Comparison of ENCODE assay signal across 17 cellular contexts in the genomic region with DNA sequence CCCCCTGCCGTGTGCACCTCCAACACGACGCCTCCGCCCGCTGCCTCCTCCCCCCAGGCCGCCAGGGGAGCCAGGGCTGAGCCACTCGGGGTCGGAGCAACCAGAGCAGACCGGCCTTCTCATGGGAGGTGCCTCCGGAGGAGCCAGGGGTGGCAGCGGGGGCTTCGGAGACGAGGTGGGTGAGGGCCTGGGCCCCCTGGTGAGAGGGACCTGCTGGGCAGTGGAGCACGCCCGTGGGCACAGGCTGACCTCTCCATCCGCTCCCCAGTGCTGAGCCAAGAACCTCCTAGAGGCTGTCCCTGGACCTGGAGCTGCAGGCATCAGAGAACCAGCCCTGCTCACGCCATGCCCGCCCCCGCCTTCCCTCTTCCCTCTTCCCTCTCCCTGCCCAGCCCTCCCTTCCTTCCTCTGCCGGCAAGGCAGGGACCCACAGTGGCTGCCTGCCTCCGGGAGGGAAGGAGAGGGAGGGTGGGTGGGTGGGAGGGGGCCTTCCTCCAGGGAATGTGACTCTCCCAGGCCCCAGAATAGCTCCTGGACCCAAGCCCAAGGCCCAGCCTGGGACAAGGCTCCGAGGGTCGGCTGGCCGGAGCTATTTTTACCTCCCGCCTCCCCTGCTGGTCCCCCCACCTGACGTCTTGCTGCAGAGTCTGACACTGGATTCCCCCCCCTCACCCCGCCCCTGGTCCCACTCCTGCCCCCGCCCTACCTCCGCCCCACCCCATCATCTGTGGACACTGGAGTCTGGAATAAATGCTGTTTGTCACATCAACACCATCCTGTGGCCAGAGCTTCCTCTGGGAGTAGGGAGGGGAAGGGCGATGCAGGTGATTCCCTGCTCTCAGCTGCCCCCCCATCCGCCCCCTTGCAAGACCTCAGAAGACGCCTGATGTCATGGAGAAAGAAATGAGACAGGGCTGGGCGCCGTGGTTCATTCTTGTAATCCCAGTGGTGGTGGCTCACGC. TPM values are rescaled to one million over a fixed set of nuclear protein-coding genes. Genes with fewer than 3 reads are reported as not detected.
A peak's percentile ranks its signal among the peaks of the same experiment; 100 is the strongest.
DNase-seq lines count a peak whose midpoint lies in the region; ATAC-seq, FAIRE-seq and TF ChIP-seq lines count a peak whose summit lies in the region.
"Had no signal": no experiment of that assay in that cellular context is flagged by ENCODE, and none has a peak within 500 bp of the region (broad histone marks: within the 10 kb centered on the region; RNA-seq: fewer than 3 reads in every experiment).

No MANE protein-coding gene starts in this region.

- no peaks in the 10 kb centered on the region; the same call in 2 of the 3 replicates for H3K4me1 Mint-ChIP-seq in GM23338
- H3K4me1 Mint-ChIP-seq: activated CD4-positive, alpha-beta T cell treated with anti-CD3 and anti-CD28 coated beads, Interleukin-2, amount 10 ng/mL, durations not matched to agents 7 days and 5 days; stimulated activated naive CD8-positive, alpha-beta T cell treated with anti-CD3 and anti-CD28 coated beads, Interleukin-15, amount 100 ng/mL, for 72 hours had no signal

- TF ChIP-seq CTCF in GM23338 (conservative IDR thresholded peaks at IDR 0.05; ENCODE audit: low read depth in 2 of 2) (no peak), D721Med (IDR thresholded peaks at IDR 0.05; ENCODE audit: insufficient read depth, missing control alignments) (no peak)

- no peak overlapping the region for H3K27ac Mint-ChIP-seq in GM23338
- H3K27ac Mint-ChIP-seq: activated CD4-positive, alpha-beta T cell treated with anti-CD3 and anti-CD28 coated beads, Interleukin-2, amount 10 ng/mL, durations not matched to agents 7 days and 5 days; HFFc6 had no signal

- H4K20me1 ChIP-seq in GM23338 (replicated peaks; ENCODE audit: insufficient read depth), result peaks cover 8% of the 10 kb centered on the region; the same call in 1 of the 2 replicates

- H3K27me3 ChIP-seq in GM23338 (ENCODE audit: insufficient read depth) (peaks cover 37% of the 10 kb centered on the region), layer of hippocampus (ENCODE audit: control insufficient read depth, insufficient read depth, low read length) (no peaks in the 10 kb centered on the region), skeletal muscle tissue (ENCODE audit: control insufficient read depth in 3 of 3, insufficient read depth in 3 of 3, low read length in 3 of 3) (no peaks in the 10 kb centered on the region)

- H3K27me3 Mint-ChIP-seq in GM23338 (ENCODE audit: insufficient read depth, low read depth, poor library complexity), result peaks cover 34% of the 10 kb centered on the region
- H3K27me3 Mint-ChIP-seq: activated CD4-positive, alpha-beta T cell treated with anti-CD3 and anti-CD28 coated beads, Interleukin-2, amount 10 ng/mL, durations not matched to agents 7 days and 5 days; stimulated activated naive CD8-positive, alpha-beta T cell treated with anti-CD3 and anti-CD28 coated beads, Interleukin-15, amount 100 ng/mL, for 72 hours had no signal

- no peak overlapping the region for H2AFZ ChIP-seq in GM23338

- no peaks in the 10 kb centered on the region for H3K9me3 Mint-ChIP-seq in GM23338
- H3K9me3 Mint-ChIP-seq: activated CD4-positive, alpha-beta T cell treated with anti-CD3 and anti-CD28 coated beads, Interleukin-2, amount 10 ng/mL, durations not matched to agents 7 days and 5 days; activated T-cell treated with anti-CD3 and anti-CD28 coated beads, Interleukin-2, amount 50 U/mL, for 4 hours; HFFc6; stimulated activated naive CD8-positive, alpha-beta T cell treated with anti-CD3 and anti-CD28 coated beads, Interleukin-15, amount 100 ng/mL, for 72 hours had no signal

- H3K36me3 Mint-ChIP-seq in GM23338 (ENCODE audit: low read depth), result peaks cover 25% of the 10 kb centered on the region

- peak; percentile 24; the same call in 2 of the 3 replicates for ATAC-seq in GM23338
- ATAC-seq in GM21786 (IDR thresholded peaks at IDR 0.05; ENCODE audit: unreplicated experiment), result no peak
- ATAC-seq in GM19463 (IDR thresholded peaks at IDR 0.05; ENCODE audit: unreplicated experiment), result no peak
- ATAC-seq: activated T-cell treated with anti-CD3 and anti-CD28 coated beads, Interleukin-2, amount 50 U/mL, for 4 hours; stimulated activated naive CD8-positive, alpha-beta T cell treated with anti-CD3 and anti-CD28 coated beads, Interleukin-15, amount 100 ng/mL, for 72 hours had no signal

- no peaks in the 10 kb centered on the region; the same call in 1 of the 2 replicates for H3K4me1 ChIP-seq in GM23338 (ENCODE audit: insufficient read depth)
- H3K4me1 ChIP-seq in skeletal muscle tissue (ENCODE audit: control insufficient read depth in 3 of 3, insufficient read depth in 3 of 3, low read length in 3 of 3), result peaks cover 5 to 19% (median 9%) of the 10 kb centered on the region in 3 donors

- H3K9me3 ChIP-seq in skeletal muscle tissue (ENCODE audit: control insufficient read depth in 3 of 3, low read length in 3 of 3), result no peaks in the 10 kb centered on the region

- H3K4me3 ChIP-seq in GM23338 (no peak overlapping the region), skeletal muscle tissue (ENCODE audit: low read length in 3 of 3) (no peak overlapping the region)

- no peak for FAIRE-seq in D721Med (lab: Jason Lieb, UNC)

- DNase-seq in GM23338 (ENCODE audit: low spot score) (no peak), dermis blood vessel endothelial cell (peak; percentile 63), NCI-H226 (no peak), D721Med (ENCODE audit: insufficient read length, low spot score) (no peak)
- DNase-seq: activated CD4-positive, alpha-beta T cell treated with anti-CD3 and anti-CD28 coated beads, Interleukin-2, amount 10 ng/mL, durations not matched to agents 7 days and 5 days; activated T-cell treated with anti-CD3 and anti-CD28 coated beads, Interleukin-2, amount 50 U/mL, for 4 hours; DMS153; HFFc6; NCI-H2081; NCI-H774; SIG-M5; stimulated activated naive CD8-positive, alpha-beta T cell treated with anti-CD3 and anti-CD28 coated beads, Interleukin-15, amount 100 ng/mL, for 72 hours; T1000 had no signal

- no peaks in the 10 kb centered on the region for H3F3A ChIP-seq in GM23338 (replicated peaks; ENCODE audit: low read depth)

- H3K79me2 ChIP-seq in GM23338 (replicated peaks; ENCODE audit: insufficient read depth), result no peaks in the 10 kb centered on the region

- no peaks in the 10 kb centered on the region for H3K9me2 ChIP-seq in GM23338 (ENCODE audit: insufficient read depth)

- H3K27ac ChIP-seq in GM23338 (ENCODE audit: low read depth), result no peak overlapping the region
- peak overlapping the region; percentile 30 for H3K27ac ChIP-seq in layer of hippocampus (ENCODE audit: low read depth, low read length)
- peak overlapping the region; percentile 44 for H3K27ac ChIP-seq in skeletal muscle tissue (ENCODE audit: low read depth, low read length)

- H3K9ac ChIP-seq in skeletal muscle tissue (ENCODE audit: low read depth in 1 of 3, low read length in 3 of 3), result peak overlapping the region in 1 of 3 donors; percentile 14

- H3K36me3 ChIP-seq in GM23338 (ENCODE audit: insufficient read depth) (no peaks in the 10 kb centered on the region), skeletal muscle tissue (ENCODE audit: control insufficient read depth in 3 of 3, insufficient read depth in 3 of 3, low read length in 3 of 3) (peaks cover 0 to 3% (median 2%) of the 10 kb centered on the region in 3 donors)

- no peak overlapping the region for H3K4me3 Mint-ChIP-seq in GM23338
- H3K4me3 Mint-ChIP-seq: activated CD4-positive, alpha-beta T cell treated with anti-CD3 and anti-CD28 coated beads, Interleukin-2, amount 10 ng/mL, durations not matched to agents 7 days and 5 days; activated T-cell treated with anti-CD3 and anti-CD28 coated beads, Interleukin-2, amount 50 U/mL, for 4 hours; HFFc6; stimulated activated naive CD8-positive, alpha-beta T cell treated with anti-CD3 and anti-CD28 coated beads, Interleukin-15, amount 100 ng/mL, for 72 hours had no signal

- H3K4me2 ChIP-seq in GM23338, result no peak overlapping the region

TF ChIP-seq in GM23338, 12 proteins besides CTCF, POLR2A, EP300 and RAD21 (continues in another document):
- no peak for TF ChIP-seq ZNF114 (CRISPR knock-in tag; IDR thresholded peaks at IDR 0.05)
- no peak for TF ChIP-seq ZNF331 (CRISPR knock-in tag; IDR thresholded peaks at IDR 0.05; ENCODE audit: low read depth)

RNA-seq across cellular contexts. Expression of a gene that starts 12.0 kb away (rescaled TPM):
- total RNA-seq in GM23338 (2014; rRNA removed; shearing (Covaris generic)), result 80.5 and 100 TPM in 2 replicates
- 33.3 and 36.9 TPM in 2 replicates for polyA plus RNA-seq in GM23338 (2016; fragmentation: Nextera tagmentation; extraction: Ambion mirVana)
- total RNA-seq in dermis blood vessel endothelial cell (56.5 and 62.3 TPM in 2 replicates), skeletal muscle tissue (89.8 TPM)
- total RNA-seq: activated CD4-positive, alpha-beta T cell treated with anti-CD3 and anti-CD28 coated beads, Interleukin-2, amount 10 ng/mL, durations not matched to agents 7 days and 5 days had no signal

RNA-seq across cellular contexts. Expression of a gene that starts 25.2 kb away (rescaled TPM):
- total RNA-seq in GM23338 (2014; rRNA removed; shearing (Covaris generic)), result 230 and 235 TPM in 2 replicates
- polyA plus RNA-seq in GM23338 (2016; fragmentation: Nextera tagmentation; extraction: Ambion mirVana), result 109 and 113 TPM in 2 replicates
- total RNA-seq in dermis blood vessel endothelial cell (154 and 187 TPM in 2 replicates), skeletal muscle tissue (31.8 TPM)
- total RNA-seq: activated CD4-positive, alpha-beta T cell treated with anti-CD3 and anti-CD28 coated beads, Interleukin-2, amount 10 ng/mL, durations not matched to agents 7 days and 5 days had no signal

RNA-seq across cellular contexts. Expression of a gene that starts 43.2 kb away (rescaled TPM):
- total RNA-seq in GM23338 (2014; rRNA removed; shearing (Covaris generic)), result 27.1 and 29.3 TPM in 2 replicates
- polyA plus RNA-seq in GM23338 (2016; fragmentation: Nextera tagmentation; extraction: Ambion mirVana), result 13.8 and 14.5 TPM in 2 replicates
- not detected in 2 replicates for total RNA-seq in dermis blood vessel endothelial cell
- total RNA-seq in skeletal muscle tissue, result not detected
- total RNA-seq: activated CD4-positive, alpha-beta T cell treated with anti-CD3 and anti-CD28 coated beads, Interleukin-2, amount 10 ng/mL, durations not matched to agents 7 days and 5 days; HFFc6 had no signal

Comparison
In these comparisons a context has a peak if more than half of its experiments do, and no peak if none do; other contexts are left out.
1. RNA of a gene that starts 43.2 kb away (total RNA-seq): 27.1 to 29.3 TPM in GM23338; not detected in dermis blood vessel endothelial cell and not detected in skeletal muscle tissue (single experiment); every median in the first group is over 10 times any median in the second.